ENCODE assay signal across 27 cellular contexts in the genomic region with DNA sequence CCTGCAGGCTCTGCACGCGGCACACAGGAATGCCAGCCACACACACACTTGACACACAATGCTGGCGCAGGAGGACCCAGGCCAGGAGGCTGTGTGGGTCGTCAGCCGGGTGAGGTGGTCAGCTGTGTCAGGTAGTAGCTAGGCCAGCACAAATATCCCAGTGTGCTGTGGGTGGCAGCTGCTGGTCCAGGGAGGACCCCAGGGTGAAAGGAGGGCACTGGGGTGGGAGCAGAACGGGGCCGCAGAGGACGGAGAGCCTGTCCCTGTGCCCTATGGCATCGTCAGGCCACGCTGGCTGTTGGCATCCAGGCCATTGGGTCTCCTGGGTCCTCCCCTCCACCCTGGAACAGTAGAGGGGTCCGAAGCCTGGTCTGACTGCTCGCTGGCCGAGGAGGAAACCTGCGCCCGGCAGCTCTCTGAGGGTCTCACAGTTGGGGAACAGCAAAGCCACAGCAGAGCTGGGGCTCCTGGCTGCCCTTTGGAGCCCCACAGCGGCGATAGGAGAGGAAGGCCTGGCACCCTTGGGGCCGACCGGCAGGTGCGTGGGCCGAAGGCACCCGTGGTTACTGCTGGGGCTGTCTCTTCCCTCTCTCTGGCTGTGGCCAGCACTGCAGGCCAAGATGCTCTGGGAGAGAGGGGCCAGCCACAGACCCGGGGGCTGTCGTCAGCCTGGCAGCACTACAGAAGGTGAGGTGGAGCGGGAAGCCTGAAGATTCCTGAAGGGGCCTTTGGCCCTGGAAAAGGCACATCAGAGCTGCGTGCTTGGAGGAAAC. TPM values are rescaled to one million over a fixed set of nuclear protein-coding genes. Genes with fewer than 3 reads are reported as not detected.
DNase-seq lines count a peak whose midpoint lies in the region; ATAC-seq, FAIRE-seq and TF ChIP-seq lines count a peak whose summit lies in the region.
"Had no signal": no experiment of that assay in that cellular context is flagged by ENCODE, and none has a peak within 500 bp of the region (broad histone marks: within the 10 kb centered on the region; RNA-seq: fewer than 3 reads in every experiment).

No MANE protein-coding gene starts in this region.

- H3K36me3 ChIP-seq in mammary epithelial cell (ENCODE audit: insufficient read depth, low read length) (no peaks in the 10 kb centered on the region), breast epithelium (no peaks in the 10 kb centered on the region), NT2/D1 (ENCODE audit: insufficient read depth, insufficient read length, low read length) (no peaks in the 10 kb centered on the region), kidney (ENCODE audit: control insufficient read depth in 1 of 2, insufficient read depth in 2 of 2, low read length in 2 of 2) (no peaks in the 10 kb centered on the region), prostate gland (no peaks in the 10 kb centered on the region)
- H3K36me3 ChIP-seq: ascending aorta, cardiac muscle cell, WERI-Rb-1 had no signal

- no peak overlapping the region for H3K27ac ChIP-seq in mammary epithelial cell (ENCODE audit: insufficient read depth, low read depth, low read length)
- H3K27ac ChIP-seq in breast epithelium, result peak overlapping the region in 1 of 2 donors; percentile 48
- no peak overlapping the region for H3K27ac ChIP-seq in kidney (ENCODE audit: low read depth in 2 of 2, low read length in 2 of 2)
- no peak overlapping the region for H3K27ac ChIP-seq in prostate gland
- H3K27ac ChIP-seq: cardiac muscle cell, coronary artery, PC-9, WERI-Rb-1 had no signal

- H4K20me1 ChIP-seq in mammary epithelial cell (ENCODE audit: insufficient read depth, low read length), result no peaks in the 10 kb centered on the region

- no peak overlapping the region for H3K4me2 ChIP-seq in mammary epithelial cell (ENCODE audit: insufficient read depth, low read depth, low read length)
- H3K4me2 ChIP-seq: PC-9 had no signal

- no peak overlapping the region for H3K4me3 Mint-ChIP-seq in stimulated activated naive B cell treated with anti-CD40 and anti-IgM and Interleukin-4, amounts not matched to agents 10 μg/mL and 1 μg/mL and 100 μg/mL, for 72 hours
- H3K4me3 Mint-ChIP-seq: activated CD4-positive, alpha-beta T cell treated with anti-CD3 and anti-CD28 coated beads, Interleukin-2, amount 10 ng/mL, durations not matched to agents 7 days and 5 days; activated naive CD8-positive, alpha-beta T cell treated with anti-CD3 and anti-CD28 coated beads, Interleukin-2, amount 10 ng/mL, durations not matched to agents 7 days and 5 days; activated T-cell treated with anti-CD3 and anti-CD28 coated beads, Interleukin-2, amount 50 U/mL, for 24 hours; CD4-positive, CD25-positive, alpha-beta regulatory T cell; immature natural killer cell; memory B cell had no signal

- no peak overlapping the region for H3K9ac ChIP-seq in mammary epithelial cell (ENCODE audit: insufficient read depth, low read length)
- peak overlapping the region; percentile 26 for H3K9ac ChIP-seq in NT2/D1 (ENCODE audit: insufficient read length, low read depth)
- no peak overlapping the region for H3K9ac ChIP-seq in kidney (ENCODE audit: low read length in 2 of 2)

- no TSS peak for BruUV-seq in mammary epithelial cell (replicated peaks; lab: Mats Ljungman, UMichigan)

- H3K4me3 ChIP-seq in mammary epithelial cell (replicated peaks in 1 of 3; ENCODE audit: insufficient read depth in 1 of 3, low read depth in 2 of 3, low read length in 3 of 3), result no peak overlapping the region
- no peak overlapping the region for H3K4me3 ChIP-seq in breast epithelium
- no peak overlapping the region for H3K4me3 ChIP-seq in NT2/D1 (ENCODE audit: insufficient read length, low read depth)
- no peak overlapping the region for H3K4me3 ChIP-seq in kidney (ENCODE audit: low read length in 2 of 2)
- no peak overlapping the region for H3K4me3 ChIP-seq in prostate gland
- H3K4me3 ChIP-seq: ascending aorta, cardiac muscle cell, coronary artery, PC-9 had no signal

- CTCF ChIA-PET in mammary epithelial cell (lab: Charles Lee; ENCODE audit: low non-redundant PET), result interaction anchor here (0.6 kb wide), 1 partner anchor 346 kb away, joined by 9 read pairs; no protein-coding TSS in a partner anchor

- 44% methylated on average over 15 of the region's 26 CpGs for WGBS in mammary epithelial cell (ENCODE audit: low coverage, missing lambda C conversion rate)
- WGBS in prostate gland, result 80% methylated on average over 23 of the region's 26 CpGs

- ATAC-seq in stimulated activated naive B cell treated with anti-CD40 and anti-IgM and Interleukin-4, amounts not matched to agents 10 μg/mL and 1 μg/mL and 100 μg/mL, for 72 hours (replicated peaks), result no peak

- no peak for DNase-seq in mammary epithelial cell
- no peak for DNase-seq in breast epithelium (ENCODE audit: low spot score in 2 of 2)
- no peak for DNase-seq in NT2/D1 (ENCODE audit: low read depth, low spot score)
- peak; percentile 70 for DNase-seq in kidney
- DNase-seq in stimulated activated naive B cell treated with anti-CD40 and anti-IgM and Interleukin-4, amounts not matched to agents 10 μg/mL and 1 μg/mL and 100 μg/mL, for 72 hours, result no peak
- no peak for DNase-seq in NCI-H2171 treated with DMSO at 0.1 percent for 48 hours (lab: John Stamatoyannopoulos, UW)
- DNase-seq in prostate gland (ENCODE audit: low spot score), result no peak
- no peak for DNase-seq in DMS53 treated with DMSO at 0.1 percent for 48 hours (lab: John Stamatoyannopoulos, UW; ENCODE audit: unreplicated experiment)
- DNase-seq: activated CD4-positive, alpha-beta T cell treated with anti-CD3 and anti-CD28 coated beads, Interleukin-2, amount 10 ng/mL, durations not matched to agents 7 days and 5 days; activated gamma-delta T cell treated with Interleukin-2 at 50 U/mL for 16 hours; activated naive CD8-positive, alpha-beta T cell treated with anti-CD3 and anti-CD28 coated beads, Interleukin-2, amount 10 ng/mL, durations not matched to agents 7 days and 5 days; activated T-cell treated with anti-CD3 and anti-CD28 coated beads, Interleukin-2, amount 50 U/mL, for 24 hours; CD4-positive, CD25-positive, alpha-beta regulatory T cell; effector memory CD4-positive, alpha-beta T cell; GOT3; immature natural killer cell; KBM-7; stimulated activated naive CD4-positive, alpha-beta T cell had no signal

- H3K9me3 ChIP-seq in mammary epithelial cell (replicated peaks; ENCODE audit: insufficient read depth, low read length) (no peaks in the 10 kb centered on the region), breast epithelium (no peaks in the 10 kb centered on the region), NT2/D1 (ENCODE audit: insufficient read depth, low read length) (no peaks in the 10 kb centered on the region), kidney (ENCODE audit: control insufficient read depth in 1 of 2, low read length in 2 of 2) (no peaks in the 10 kb centered on the region), prostate gland (no peaks in the 10 kb centered on the region)
- H3K9me3 ChIP-seq: ascending aorta had no signal

- in situ Hi-C loops in mammary epithelial cell (cut with MboI; ENCODE audit: low sequenced_read_pairs in 2 of 2), result no loop called here

- no peak for FAIRE-seq in kidney (lab: Jason Lieb, UNC)
- FAIRE-seq: GM18507 had no signal

- H3K4me1 ChIP-seq in mammary epithelial cell (ENCODE audit: insufficient read depth, low read length) (peaks cover 18% of the 10 kb centered on the region), breast epithelium (peaks cover 0 to 5% of the 10 kb centered on the region in 2 donors), NT2/D1 (ENCODE audit: insufficient read depth, insufficient read length) (peaks cover 18% of the 10 kb centered on the region), kidney (ENCODE audit: control insufficient read depth in 1 of 2, insufficient read depth in 1 of 2, low read depth in 1 of 2, low read length in 2 of 2) (no peaks in the 10 kb centered on the region), prostate gland (replicated peaks) (no peaks in the 10 kb centered on the region)

- H3K27ac Mint-ChIP-seq in stimulated activated naive B cell treated with anti-CD40 and anti-IgM and Interleukin-4, amounts not matched to agents 10 μg/mL and 1 μg/mL and 100 μg/mL, for 72 hours, result peak overlapping the region; percentile 59
- H3K27ac Mint-ChIP-seq: activated CD4-positive, alpha-beta T cell treated with anti-CD3 and anti-CD28 coated beads, Interleukin-2, amount 10 ng/mL, durations not matched to agents 7 days and 5 days; activated naive CD8-positive, alpha-beta T cell treated with anti-CD3 and anti-CD28 coated beads, Interleukin-2, amount 10 ng/mL, durations not matched to agents 7 days and 5 days; activated T-cell treated with anti-CD3 and anti-CD28 coated beads, Interleukin-2, amount 50 U/mL, for 24 hours; CD4-positive, CD25-positive, alpha-beta regulatory T cell; memory B cell had no signal

- H3K9me3 Mint-ChIP-seq in stimulated activated naive B cell treated with anti-CD40 and anti-IgM and Interleukin-4, amounts not matched to agents 10 μg/mL and 1 μg/mL and 100 μg/mL, for 72 hours, result no peaks in the 10 kb centered on the region
- H3K9me3 Mint-ChIP-seq: activated CD4-positive, alpha-beta T cell treated with anti-CD3 and anti-CD28 coated beads, Interleukin-2, amount 10 ng/mL, durations not matched to agents 7 days and 5 days; activated naive CD8-positive, alpha-beta T cell treated with anti-CD3 and anti-CD28 coated beads, Interleukin-2, amount 10 ng/mL, durations not matched to agents 7 days and 5 days; activated T-cell treated with anti-CD3 and anti-CD28 coated beads, Interleukin-2, amount 50 U/mL, for 24 hours; memory B cell had no signal

- peak overlapping the region; percentile 58 for H2AFZ ChIP-seq in mammary epithelial cell (ENCODE audit: low read depth, low read length)
- H2AFZ ChIP-seq: PC-9 had no signal

- no peak for TF ChIP-seq POLR2A in breast epithelium (IDR thresholded peaks at IDR 0.05)
- no peak for TF ChIP-seq POLR2A in prostate gland (IDR thresholded peaks at IDR 0.05)

- peaks cover 0 to 19% of the 10 kb centered on the region in 2 donors for H3K27me3 Mint-ChIP-seq in stimulated activated naive B cell treated with anti-CD40 and anti-IgM and Interleukin-4, amounts not matched to agents 10 μg/mL and 1 μg/mL and 100 μg/mL, for 72 hours
- H3K27me3 Mint-ChIP-seq: activated CD4-positive, alpha-beta T cell treated with anti-CD3 and anti-CD28 coated beads, Interleukin-2, amount 10 ng/mL, durations not matched to agents 7 days and 5 days; activated naive CD8-positive, alpha-beta T cell treated with anti-CD3 and anti-CD28 coated beads, Interleukin-2, amount 10 ng/mL, durations not matched to agents 7 days and 5 days; activated T-cell treated with anti-CD3 and anti-CD28 coated beads, Interleukin-2, amount 50 U/mL, for 24 hours; memory B cell had no signal

- peaks cover 15 to 30% of the 10 kb centered on the region in 2 donors for H3K4me1 Mint-ChIP-seq in stimulated activated naive B cell treated with anti-CD40 and anti-IgM and Interleukin-4, amounts not matched to agents 10 μg/mL and 1 μg/mL and 100 μg/mL, for 72 hours
- H3K4me1 Mint-ChIP-seq: activated naive CD8-positive, alpha-beta T cell treated with anti-CD3 and anti-CD28 coated beads, Interleukin-2, amount 10 ng/mL, durations not matched to agents 7 days and 5 days had no signal

- H3K27me3 ChIP-seq in mammary epithelial cell (ENCODE audit: insufficient read depth, low read length) (no peaks in the 10 kb centered on the region), breast epithelium (no peaks in the 10 kb centered on the region), NT2/D1 (ENCODE audit: insufficient read depth, insufficient read length) (no peaks in the 10 kb centered on the region), prostate gland (replicated peaks; ENCODE audit: insufficient read depth) (no peaks in the 10 kb centered on the region)
- H3K27me3 ChIP-seq: ascending aorta, cardiac muscle cell had no signal

- dilution Hi-C loops in mammary epithelial cell (cut with HindIII; ENCODE audit: low sequenced_read_pairs), result no loop called here

- intact Hi-C loops in mammary epithelial cell (cut with micrococcal nuclease), result loop anchor here (1.0 to 10.0 kb wide), 7 partner anchors 42 to 1002 kb away; no protein-coding TSS in a partner anchor
- intact Hi-C loops in breast epithelium (cut with DNase I; ENCODE audit: low total_unique reads), result loop anchor here (10.0 kb wide), 1 partner anchor 132 kb away; no protein-coding TSS in a partner anchor
- intact Hi-C loops in kidney (cut with DNase I), result no loop called here
- intact Hi-C loops in prostate gland (cut with DNase I), result loop anchor here (2.0 to 5.0 kb wide), 3 partner anchors 84 to 324 kb away; partner anchors contain the start of gene GAS6

- no peaks in the 10 kb centered on the region for H3K36me3 Mint-ChIP-seq in stimulated activated naive B cell treated with anti-CD40 and anti-IgM and Interleukin-4, amounts not matched to agents 10 μg/mL and 1 μg/mL and 100 μg/mL, for 72 hours
- H3K36me3 Mint-ChIP-seq: activated naive CD8-positive, alpha-beta T cell treated with anti-CD3 and anti-CD28 coated beads, Interleukin-2, amount 10 ng/mL, durations not matched to agents 7 days and 5 days; CD4-positive, CD25-positive, alpha-beta regulatory T cell; immature natural killer cell; memory B cell had no signal

- TF ChIP-seq CTCF in mammary epithelial cell (conservative IDR thresholded peaks at IDR 0.05 in 1 of 2, IDR thresholded peaks at IDR 0.05 in 1 of 2; ENCODE audit: extremely low read depth in 1 of 2, insufficient read depth in 1 of 2, low read depth in 1 of 2, low read length in 2 of 2), result no peak
- no peak for TF ChIP-seq CTCF in breast epithelium (IDR thresholded peaks at IDR 0.05)
- TF ChIP-seq CTCF in kidney (IDR thresholded peaks at IDR 0.05; ENCODE audit: borderline replicate concordance, extremely low read depth, insufficient read depth), result no peak
- no peak for TF ChIP-seq CTCF in prostate gland (IDR thresholded peaks at IDR 0.05)

- H3K79me2 ChIP-seq in mammary epithelial cell (ENCODE audit: insufficient read depth, low read length), result no peaks in the 10 kb centered on the region

RNA-seq across cellular contexts. Expression of gene C13orf46, which starts 27.3 kb away (rescaled TPM):
- total RNA-seq in mammary epithelial cell, result under 1 TPM; 0.26 to 0.33 TPM
- 0.09 TPM for polyA plus RNA-seq in mammary epithelial cell
- not detected for polyA minus RNA-seq in mammary epithelial cell
- total RNA-seq in breast epithelium, result under 1 TPM; 0.16 to 0.73 (median 0.66) TPM
- total RNA-seq in kidney, result 1.1 TPM
- polyA plus RNA-seq in kidney (ENCODE audit: insufficient read depth, low read depth, low replicate concordance), result not detected
- total RNA-seq in prostate gland, result 1 to 10 TPM; 8.0 to 9.9 TPM
- total RNA-seq: cardiac muscle cell, Daoy, epithelial cell of proximal tubule had no signal
